Comparison of ENCODE assay signal across 9 cellular contexts in the genomic region with DNA sequence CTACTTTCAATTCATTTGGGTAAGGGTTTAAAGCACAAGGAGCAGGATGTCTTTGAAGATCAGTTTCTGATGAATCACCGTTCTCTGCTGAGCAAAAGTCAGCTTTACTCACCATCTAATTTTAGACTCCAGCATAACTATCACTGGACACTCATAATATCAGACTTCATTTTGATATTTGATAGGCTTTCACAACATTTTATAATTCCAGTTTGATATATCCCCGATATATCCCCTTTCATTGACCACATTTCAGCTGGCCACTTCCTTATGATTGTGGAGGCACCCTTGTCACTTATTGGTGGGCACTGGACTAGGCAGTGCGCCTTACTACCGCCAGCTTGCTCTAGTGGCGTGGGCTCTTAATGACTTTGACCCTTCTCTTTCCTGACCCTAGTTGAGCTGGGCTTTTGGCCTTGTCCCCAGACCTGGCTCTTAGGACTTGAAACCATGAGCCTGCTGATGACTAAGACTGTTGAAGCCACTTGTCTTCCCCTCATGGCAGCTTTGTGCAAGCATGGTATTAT. TPM values are rescaled to one million over a fixed set of nuclear protein-coding genes. Genes with fewer than 3 reads are reported as not detected.
DNase-seq lines count a peak whose midpoint lies in the region; ATAC-seq, FAIRE-seq and TF ChIP-seq lines count a peak whose summit lies in the region.
"Had no signal": no experiment of that assay in that cellular context is flagged by ENCODE, and none has a peak within 500 bp of the region (broad histone marks: within the 10 kb centered on the region; RNA-seq: fewer than 3 reads in every experiment).

No MANE protein-coding gene starts in this region.

- no peaks in the 10 kb centered on the region for H3K27me3 ChIP-seq in ascending aorta

- FAIRE-seq in GM12892 (lab: Jason Lieb, UNC) = no peak

- TF ChIP-seq CTCF in ascending aorta (IDR thresholded peaks at IDR 0.05) = no peak

- no peaks in the 10 kb centered on the region for H3K9me3 ChIP-seq in ascending aorta

- DNase-seq in AG08396 (ENCODE audit: low spot score) (peak; percentile 67), ascending aorta (ENCODE audit: low spot score in 2 of 2) (no peak), kidney glomerular epithelial cell (lab: John Stamatoyannopoulos, UW) (peak; percentile 75), GM12892 (ENCODE audit: insufficient read length) (no peak), NCI-H1105 (lab: John Stamatoyannopoulos, UW) (no peak), SKM-1 treated with dmso at 0.1 percent for 144 hours (lab: John Stamatoyannopoulos, UW; ENCODE audit: unreplicated experiment) (no peak)
- no peak for DNase-seq in stimulated activated CD4-positive, alpha-beta T cell treated with anti-CD3 and anti-CD28 coated beads, Interleukin-12 subunit alpha, Interleukin-12 subunit beta, amount 100 ng/mL, for 4 hours
- DNase-seq: activated gamma-delta T cell treated with Interleukin-2 at 50 U/mL for 16 hours had no signal

- H3K4me1 ChIP-seq in ascending aorta = peaks cover 0 to 5% of the 10 kb centered on the region in 2 donors

- no peak overlapping the region for H3K4me3 ChIP-seq in ascending aorta

- intact Hi-C loops in ascending aorta (cut with DNase I) = no loop called here

- H3K27ac ChIP-seq in ascending aorta = peak overlapping the region; percentile 10 to 43

- ATAC-seq in HG02610 (IDR thresholded peaks at IDR 0.05; ENCODE audit: unreplicated experiment) = peak; percentile 59

- TF ChIP-seq POLR2A in GM12892 (IDR thresholded peaks at IDR 0.05; ENCODE audit: low read depth, low read length) = no peak

- no peaks in the 10 kb centered on the region for H3K36me3 ChIP-seq in ascending aorta

RNA-seq across cellular contexts. Expression of a gene that starts 46.8 kb away (rescaled TPM):
- 66.3 TPM for total RNA-seq in ascending aorta
- polyA plus RNA-seq in GM12892 (2012; ENCODE audit: missing spikeins) = 71.3 TPM

Comparison
In these comparisons a context has a peak if more than half of its experiments do, and no peak if none do; other contexts are left out.
1. DNase-seq: peak in AG08396 (single experiment) and kidney glomerular epithelial cell (single experiment); none in ascending aorta (0 of 2), stimulated activated CD4-positive, alpha-beta T cell treated with anti-CD3 and anti-CD28 coated beads, Interleukin-12 subunit alpha, Interleukin-12 subunit beta, amount 100 ng/mL, for 4 hours (single experiment), GM12892 (single experiment), NCI-H1105 (single experiment) and SKM-1 treated with dmso at 0.1 percent for 144 hours (single experiment).